8 cellular contexts compared by ENCODE assay signal in genomic region chr17:49315551-49315951, GRCh38. TPM values are rescaled to one million over a fixed set of nuclear protein-coding genes. Genes with fewer than 3 reads are reported as not detected.
DNase-seq lines count a peak whose midpoint lies in the region; ATAC-seq, FAIRE-seq and TF ChIP-seq lines count a peak whose summit lies in the region.

No MANE protein-coding gene starts in this region.

- H3K4me1 Mint-ChIP-seq in Calu3 (ENCODE audit: low read depth, unreplicated experiment) (peaks cover 20% of the 10 kb centered on the region), activated B cell treated with CpG ODN at 0.5 μM for 24 hours (peaks cover 26% of the 10 kb centered on the region)

- H3K36me3 ChIP-seq in bronchial epithelial cell (ENCODE audit: control insufficient read depth, insufficient read depth, low read length), result peaks cover 3% of the 10 kb centered on the region

- FAIRE-seq in bronchial epithelial cell (lab: Jason Lieb, UNC) (no peak), islet of Langerhans (lab: Jason Lieb, UNC) (peak; percentile 95)

- H3K27me3 ChIP-seq in bronchial epithelial cell (ENCODE audit: control insufficient read depth, insufficient read depth, low read length), result no peaks in the 10 kb centered on the region

- H3K27ac Mint-ChIP-seq in Calu3 (ENCODE audit: unreplicated experiment) (no peak overlapping the region), activated B cell treated with CpG ODN at 0.5 μM for 24 hours (peak overlapping the region; percentile 74)

- H3K4me3 ChIP-seq in bronchial epithelial cell (ENCODE audit: low read depth, low read length), result no peak overlapping the region

- POLR2A ChIA-PET in HEK293T (lab: Yijun Ruan, JAX) (no interaction called here), activated B cell treated with CpG ODN at 0.5 μM for 24 hours (lab: Charles Lee) (interaction anchor here (0.6 to 4.4 kb wide), 5 partner anchors 25 to 96 kb away, joined by 3 to 38 read pairs (median 13); partner anchors contain the start of gene ZNF652)

- H3K36me3 Mint-ChIP-seq in Calu3 (ENCODE audit: insufficient read depth, unreplicated experiment) (no peaks in the 10 kb centered on the region), activated B cell treated with CpG ODN at 0.5 μM for 24 hours (ENCODE audit: low read depth) (peaks cover 22% of the 10 kb centered on the region)

- peak; percentile 89 for TF ChIP-seq CTCF in Calu3 (IDR thresholded peaks at IDR 0.05; ENCODE audit: unreplicated experiment)
- TF ChIP-seq CTCF in activated B cell treated with CpG ODN at 0.5 μM for 24 hours (IDR thresholded peaks at IDR 0.05), result peak; percentile 73
- TF ChIP-seq CTCF in bronchial epithelial cell (IDR thresholded peaks at IDR 0.05; ENCODE audit: insufficient read depth, low read length, severe bottlenecking), result peak; percentile 75

- H3K27me3 Mint-ChIP-seq in Calu3 (ENCODE audit: unreplicated experiment), result no peaks in the 10 kb centered on the region
- H3K27me3 Mint-ChIP-seq in activated B cell treated with CpG ODN at 0.5 μM for 24 hours, result no peaks in the 10 kb centered on the region

- CTCF ChIA-PET in Calu3 (lab: Charles Lee), result interaction anchor here (0.6 to 1.6 kb wide), 4 partner anchors 55 to 241 kb away, joined by 3 to 5 read pairs (median 4); no protein-coding TSS in a partner anchor
- CTCF ChIA-PET in HEK293T (lab: Yijun Ruan, JAX), result interaction anchor here (0.7 to 4.1 kb wide), 8 partner anchors 31 to 92 kb away, joined by 3 to 16 read pairs (median 4); no protein-coding TSS in a partner anchor
- CTCF ChIA-PET in activated B cell treated with CpG ODN at 0.5 μM for 24 hours (lab: Charles Lee), result interaction anchor here (0.6 to 6.2 kb wide), 19 partner anchors 15 to 241 kb away, joined by 3 to 126 read pairs (median 5); partner anchors contain the start of gene ZNF652

- ATAC-seq in activated B cell treated with CpG ODN at 0.5 μM for 24 hours (ENCODE audit: low read depth), result peak; percentile 96
- ATAC-seq in GM21360 (IDR thresholded peaks at IDR 0.05; ENCODE audit: unreplicated experiment), result no peak

- no peak overlapping the region for H3K4me3 Mint-ChIP-seq in Calu3 (ENCODE audit: low read depth, unreplicated experiment)
- H3K4me3 Mint-ChIP-seq in activated B cell treated with CpG ODN at 0.5 μM for 24 hours, result peak overlapping the region; percentile 82

- DNase-seq in Calu3 (peak; percentile 85), HEK293T (ENCODE audit: extremely low spot score) (peak; percentile 81), NCI-H2227 treated with DMSO at 0.1 percent for 48 hours (lab: John Stamatoyannopoulos, UW) (peak; percentile 41), activated B cell treated with CpG ODN at 0.5 μM for 24 hours (peak; percentile 38), bronchial epithelial cell (ENCODE audit: low read depth) (peak; percentile 90)
- DNase-seq in stimulated activated CD4-positive, alpha-beta T cell treated with anti-CD3 and anti-CD28 coated beads, Interleukin-15, amount 100 ng/mL, for 24 hours, result peak; percentile 82

- no TSS peak for BruUV-seq in Calu3 (replicated peaks; lab: Mats Ljungman, UMichigan)

- intact Hi-C loops in Calu3 (cut with micrococcal nuclease; ENCODE audit: unreplicated experiment) (loop anchor here (1.0 to 2.0 kb wide), 4 partner anchors 45 to 237 kb away; no protein-coding TSS in a partner anchor), activated B cell treated with CpG ODN at 0.5 μM for 24 hours (cut with micrococcal nuclease) (loop anchor here (1.0 kb wide), 5 partner anchors 27 to 241 kb away; no protein-coding TSS in a partner anchor)

- no peaks in the 10 kb centered on the region for H3K9me3 Mint-ChIP-seq in Calu3 (ENCODE audit: low read depth, unreplicated experiment)
- H3K9me3 Mint-ChIP-seq in activated B cell treated with CpG ODN at 0.5 μM for 24 hours, result no peaks in the 10 kb centered on the region

TF ChIP-seq in HEK293T, 16 proteins besides CTCF, POLR2A, EP300 and RAD21:
- no peak for TF ChIP-seq FOXM1 (IDR thresholded peaks at IDR 0.05; ENCODE audit: borderline replicate concordance)
- peak; percentile 69 for TF ChIP-seq ZNF384 (IDR thresholded peaks at IDR 0.05)

RNA-seq across cellular contexts. Expression of gene ZNF652, which starts 46.5 kb away (rescaled TPM):
- total RNA-seq in Calu3 (2022) (41.9 and 42.8 TPM in 2 replicates), activated B cell treated with CpG ODN at 0.5 μM for 24 hours (37.1 and 40.6 TPM in 2 replicates), bronchial epithelial cell (5.3 and 5.5 TPM in 2 replicates)

Comparison
In these comparisons a context has a peak if more than half of its experiments do, and no peak if none do; other contexts are left out.
1. DNase-seq: peak in every context shown above with its lines; median percentile 90 in bronchial epithelial cell; 85 in Calu3; 82 in stimulated activated CD4-positive, alpha-beta T cell treated with anti-CD3 and anti-CD28 coated beads, Interleukin-15, amount 100 ng/mL, for 24 hours; 81 in HEK293T; 41 in NCI-H2227 treated with DMSO at 0.1 percent for 48 hours; 38 in activated B cell treated with CpG ODN at 0.5 μM for 24 hours.